9 cellular contexts compared by ENCODE assay signal in genomic region chr5:109250080-109250479, GRCh38.
"Had no signal": no experiment of that assay in that cellular context is flagged by ENCODE, and none has a peak within 500 bp of the region (broad histone marks: within the 10 kb centered on the region; RNA-seq: fewer than 3 reads in every experiment).

No MANE protein-coding gene starts in this region.

- ATAC-seq: HCT116 had no signal

- H3K36me3 ChIP-seq: HAP-1 had no signal

- DNase-seq: GM23248, GOT3, H7, HFFc6, IMR-90 had no signal

- H3K4me1 ChIP-seq: HAP-1 had no signal

- H3K27ac ChIP-seq: GM23248 had no signal

- H3K4me3 Mint-ChIP-seq: HFFc6 had no signal

- FAIRE-seq: HTR-8/SVneo, K562 had no signal

- H3K27ac Mint-ChIP-seq: HFFc6 had no signal

- H2AFZ ChIP-seq: GM23248 had no signal

- H3K4me3 ChIP-seq: GM23248, HAP-1, K562 had no signal
